Comparison of ENCODE assay signal across 9 cellular contexts in genomic region chr20:62806383-62807050, GRCh38. TPM values are rescaled to one million over a fixed set of nuclear protein-coding genes. Genes with fewer than 3 reads are reported as not detected.
DNase-seq lines count a peak whose midpoint lies in the region; ATAC-seq and TF ChIP-seq lines count a peak whose summit lies in the region.
"Had no signal": no experiment of that assay in that cellular context is flagged by ENCODE, and none has a peak within 500 bp of the region (broad histone marks: within the 10 kb centered on the region; RNA-seq: fewer than 3 reads in every experiment).

No MANE protein-coding gene starts in this region.

- no peaks in the 10 kb centered on the region for H3K9me3 ChIP-seq in subcutaneous abdominal adipose tissue (ENCODE audit: control insufficient read depth in 5 of 5, low read length in 5 of 5)

- no peaks in the 10 kb centered on the region for H3K27me3 ChIP-seq in layer of hippocampus (ENCODE audit: control insufficient read depth, insufficient read depth, low read length)
- H3K27me3 ChIP-seq in subcutaneous abdominal adipose tissue (ENCODE audit: control insufficient read depth in 5 of 5, insufficient read depth in 4 of 5, low read length in 5 of 5) = no peaks in the 10 kb centered on the region

- CTCF ChIA-PET in activated CD8-positive, alpha-beta T cell treated with anti-CD3 and anti-CD28 coated beads for 36 hours (lab: Charles Lee) = interaction anchor here (1.5 kb wide), 2 partner anchors 16 to 192 kb away, joined by 3 to 4 read pairs; no protein-coding TSS in a partner anchor

- H3K36me3 ChIP-seq in subcutaneous abdominal adipose tissue (ENCODE audit: control insufficient read depth in 5 of 5, insufficient read depth in 5 of 5, low read length in 5 of 5) = peaks cover 0 to 43% (median 33%) of the 10 kb centered on the region in 5 donors

- no peak for DNase-seq in activated T-cell treated with anti-CD3 and anti-CD28 coated beads, Interleukin-2, amount 50 U/mL, for 24 hours
- DNase-seq in activated T-cell treated with anti-CD3 and anti-CD28 coated beads for 4 hours = no peak
- DNase-seq in activated CD8-positive, alpha-beta T cell treated with anti-CD3 and anti-CD28 coated beads for 36 hours = no peak
- no peak for DNase-seq in effector CD8-positive, alpha-beta T cell (lab: John Stamatoyannopoulos, UW)
- DNase-seq in retina = no peak
- DNase-seq: NCI-H1105 treated with DMSO at 0.1 percent for 48 hours had no signal

- H3K27ac ChIP-seq in layer of hippocampus (ENCODE audit: low read depth, low read length) (peak overlapping the region; percentile 4), subcutaneous abdominal adipose tissue (ENCODE audit: low read depth, low read length) (peak overlapping the region; percentile 72)

- H3K4me1 Mint-ChIP-seq in activated T-cell treated with anti-CD3 and anti-CD28 coated beads, Interleukin-2, amount 50 U/mL, for 24 hours (ENCODE audit: low read depth) = peaks cover 30% of the 10 kb centered on the region
- H3K4me1 Mint-ChIP-seq in activated CD8-positive, alpha-beta T cell treated with anti-CD3 and anti-CD28 coated beads for 36 hours (ENCODE audit: low read depth) = peaks cover 30% of the 10 kb centered on the region

- H3K4me3 ChIP-seq in subcutaneous abdominal adipose tissue (ENCODE audit: low read depth in 1 of 5, low read length in 5 of 5) = peak overlapping the region; percentile 26 to 95 (median 87)

- ATAC-seq in activated CD8-positive, alpha-beta T cell treated with anti-CD3 and anti-CD28 coated beads for 36 hours = no peak
- ATAC-seq in GM19463 (IDR thresholded peaks at IDR 0.05; ENCODE audit: unreplicated experiment) = no peak

- H3K9me3 Mint-ChIP-seq in activated T-cell treated with anti-CD3 and anti-CD28 coated beads, Interleukin-2, amount 50 U/mL, for 24 hours = no peaks in the 10 kb centered on the region
- no peaks in the 10 kb centered on the region for H3K9me3 Mint-ChIP-seq in activated CD8-positive, alpha-beta T cell treated with anti-CD3 and anti-CD28 coated beads for 36 hours

- no peak for TF ChIP-seq CTCF in activated CD8-positive, alpha-beta T cell treated with anti-CD3 and anti-CD28 coated beads for 36 hours (IDR thresholded peaks at IDR 0.05)

- POLR2A ChIA-PET in activated CD8-positive, alpha-beta T cell treated with anti-CD3 and anti-CD28 coated beads for 36 hours (lab: Charles Lee) = interaction anchor here (1.5 to 2.9 kb wide), 3 partner anchors 9 to 12 kb away, joined by 7 to 11 read pairs (median 9); no protein-coding TSS in a partner anchor

- H3K27ac Mint-ChIP-seq in activated T-cell treated with anti-CD3 and anti-CD28 coated beads, Interleukin-2, amount 50 U/mL, for 24 hours = peak overlapping the region; percentile 66
- peak overlapping the region; percentile 66 for H3K27ac Mint-ChIP-seq in activated CD8-positive, alpha-beta T cell treated with anti-CD3 and anti-CD28 coated beads for 36 hours

- H3K27me3 Mint-ChIP-seq in activated T-cell treated with anti-CD3 and anti-CD28 coated beads, Interleukin-2, amount 50 U/mL, for 24 hours = no peaks in the 10 kb centered on the region
- no peaks in the 10 kb centered on the region for H3K27me3 Mint-ChIP-seq in activated CD8-positive, alpha-beta T cell treated with anti-CD3 and anti-CD28 coated beads for 36 hours

- intact Hi-C loops in activated CD8-positive, alpha-beta T cell treated with anti-CD3 and anti-CD28 coated beads for 36 hours (cut with micrococcal nuclease) = no loop called here

- peak overlapping the region; percentile 86 for H3K4me3 Mint-ChIP-seq in activated T-cell treated with anti-CD3 and anti-CD28 coated beads, Interleukin-2, amount 50 U/mL, for 24 hours
- peak overlapping the region; percentile 82 for H3K4me3 Mint-ChIP-seq in activated CD8-positive, alpha-beta T cell treated with anti-CD3 and anti-CD28 coated beads for 36 hours

- H3K36me3 Mint-ChIP-seq in activated T-cell treated with anti-CD3 and anti-CD28 coated beads, Interleukin-2, amount 50 U/mL, for 24 hours (ENCODE audit: low read depth) = peaks cover 61% of the 10 kb centered on the region
- H3K36me3 Mint-ChIP-seq in activated CD8-positive, alpha-beta T cell treated with anti-CD3 and anti-CD28 coated beads for 36 hours (ENCODE audit: low read depth) = peaks cover 21% of the 10 kb centered on the region

- peaks cover 7 to 39% (median 30%) of the 10 kb centered on the region in 5 donors for H3K4me1 ChIP-seq in subcutaneous abdominal adipose tissue (ENCODE audit: control insufficient read depth in 5 of 5, insufficient read depth in 5 of 5, low read length in 5 of 5)

- H3K9ac ChIP-seq in subcutaneous abdominal adipose tissue (ENCODE audit: low read length in 5 of 5) = peak overlapping the region; percentile 63 to 86 (median 83)

RNA-seq across cellular contexts. Expression of gene OGFR, which starts 1.9 kb away (rescaled TPM):
- total RNA-seq in activated CD8-positive, alpha-beta T cell treated with anti-CD3 and anti-CD28 coated beads for 36 hours = 10 to 100 TPM; 53.6 to 55.2 TPM

RNA-seq across cellular contexts. Expression of gene MRGBP, which starts 10.2 kb away (rescaled TPM):
- 10 to 100 TPM; 18.5 to 18.9 TPM for total RNA-seq in activated CD8-positive, alpha-beta T cell treated with anti-CD3 and anti-CD28 coated beads for 36 hours

RNA-seq across cellular contexts. Expression of gene COL9A3, which starts 10.3 kb away (rescaled TPM):
- not detected for total RNA-seq in activated CD8-positive, alpha-beta T cell treated with anti-CD3 and anti-CD28 coated beads for 36 hours

RNA-seq across cellular contexts. Expression of gene TCFL5, which starts 55.1 kb away (rescaled TPM):
- 1 to 10 TPM; 7.5 to 7.6 TPM for total RNA-seq in activated CD8-positive, alpha-beta T cell treated with anti-CD3 and anti-CD28 coated beads for 36 hours
